ENCODE assay signal across 8 cellular contexts in genomic region chr4:176319704-176320339, GRCh38. TPM values are rescaled to one million over a fixed set of nuclear protein-coding genes. Genes with fewer than 3 reads are reported as not detected.
A peak's percentile ranks its signal among the peaks of the same experiment; 100 is the strongest.
DNase-seq lines count a peak whose midpoint lies in the region; ATAC-seq and TF ChIP-seq lines count a peak whose summit lies in the region.

SPCS3 (plus strand) TSS chr4:176319966; CDS start chr4:176320077, 111 bp downstream.

- peak within 1 kb of the TSS; percentile 79 for H3K4me3 ChIP-seq in PC-3 (ENCODE audit: low read length)

- no peak for TF ChIP-seq CTCF in PC-3 (conservative IDR thresholded peaks at IDR 0.05; ENCODE audit: low read depth, low read length)

- ATAC-seq in GM21576 (IDR thresholded peaks at IDR 0.05; ENCODE audit: unreplicated experiment) (peak; percentile 90), PC-3 (peak; percentile 91)

- H3K4me1 ChIP-seq in PC-3 (ENCODE audit: insufficient read depth, low read length), result peaks cover 14% of the 10 kb centered on the region; the same call in 1 of the 2 replicates

- no TSS peak for BruUV-seq in PC-3 (replicated peaks; lab: Mats Ljungman, UMichigan)

- CTCF ChIA-PET in PC-3 (lab: Charles Lee), result no interaction called here

- H3K36me3 ChIP-seq in PC-3 (ENCODE audit: low read depth, low read length), result no peaks in the 10 kb centered on the region

- peaks cover 46% of the 10 kb centered on the region for H3K79me2 ChIP-seq in PC-3 (ENCODE audit: low read length)

- H4K20me1 ChIP-seq in PC-3 (ENCODE audit: low read length), result peaks cover 31% of the 10 kb centered on the region

- H3K9me2 ChIP-seq in PC-3 (replicated peaks; ENCODE audit: low read length), result no peaks in the 10 kb centered on the region

- intact Hi-C loops in PC-3 (cut with micrococcal nuclease), result loop anchor here (1.0 to 5.0 kb wide), 4 partner anchors 17 to 168 kb away; no protein-coding TSS in a partner anchor

- H3K4me2 ChIP-seq in PC-3 (ENCODE audit: low read length), result peak within 1 kb of the TSS; percentile 97

- TF ChIP-seq RAD21 in Ishikawa (IDR thresholded peaks at IDR 0.05; ENCODE audit: low read depth), result no peak

- no peaks in the 10 kb centered on the region for H3K9me3 ChIP-seq in PC-3 (ENCODE audit: low read length)

- no peaks in the 10 kb centered on the region for H3K27me3 ChIP-seq in PC-3 (ENCODE audit: low read length)

- no peaks in the 10 kb centered on the region for H3F3A ChIP-seq in PC-3 (ENCODE audit: low read length, unreplicated experiment)

- H2AFZ ChIP-seq in PC-3 (ENCODE audit: low read length), result peak within 1 kb of the TSS; percentile 90

- DNase-seq in DMS114 treated with DMSO at 0.1 percent for 48 hours (lab: John Stamatoyannopoulos, UW; ENCODE audit: unreplicated experiment), result peak; percentile 80
- peak; percentile 95 for DNase-seq in PC-3
- peak; percentile 94 for DNase-seq in activated T-cell treated with anti-CD3 and anti-CD28 coated beads for 48 hours (ENCODE audit: low read depth)
- DNase-seq in epithelial cell of prostate (ENCODE audit: low read depth, low spot score), result peak; percentile 61
- DNase-seq in mucosa of gallbladder (ENCODE audit: low spot score), result peak; percentile 96
- peak; percentile 90 to 91 for DNase-seq in stimulated activated CD8-positive, alpha-beta memory T cell treated with anti-CD3 and anti-CD28 coated beads, Interleukin-4, amount 100 ng/mL, for 4 hours (ENCODE audit: low read depth in 2 of 2, low spot score in 1 of 2)

- peak within 1 kb of the TSS; percentile 88 for H3K9ac ChIP-seq in PC-3 (ENCODE audit: low read length)

- peak within 1 kb of the TSS; percentile 80 for H3K27ac ChIP-seq in PC-3 (ENCODE audit: low read length)
- H3K27ac ChIP-seq in epithelial cell of prostate, result peak within 1 kb of the TSS; percentile 96

- POLR2A ChIA-PET in PC-3 (lab: Charles Lee; ENCODE audit: unreplicated experiment), result no interaction called here

- TF ChIP-seq EP300 in Ishikawa (IDR thresholded peaks at IDR 0.05; ENCODE audit: borderline replicate concordance), result no peak

TF ChIP-seq in Ishikawa, 13 proteins besides CTCF, POLR2A, EP300 and RAD21:
- TF ChIP-seq YY1 (IDR thresholded peaks at IDR 0.05; ENCODE audit: low read depth) (0 out of 2 replicates have a peak, but pooled peaks have one; percentile 18), CREB1 (IDR thresholded peaks at IDR 0.05; ENCODE audit: low read depth) (peak; percentile 47; the same call in 1 of the 2 replicates), NFIC (IDR thresholded peaks at IDR 0.05) (no peak), TAF1 (IDR thresholded peaks at IDR 0.05; ENCODE audit: low read depth) (peak; percentile 77; the same call in 1 of the 2 replicates), REST (IDR thresholded peaks at IDR 0.05; ENCODE audit: low read depth) (no peak), MAX (IDR thresholded peaks at IDR 0.05) (no peak; the same call in 1 of the 2 replicates)

RNA-seq across cellular contexts. Expression of gene SPCS3, which starts in this region (rescaled TPM):
- total RNA-seq in PC-3 (2014; rRNA removed), result 42.4 and 56.1 TPM in 2 replicates
- total RNA-seq in mucosa of gallbladder, result 151 TPM

Comparison
In these comparisons a context has a peak if more than half of its experiments do, and no peak if none do; other contexts are left out.
1. Peak in every context shown above with its lines: DNase-seq, ATAC-seq, H3K4me3 ChIP-seq and H3K27ac ChIP-seq.